9 cellular contexts compared by ENCODE assay signal in the genomic region with DNA sequence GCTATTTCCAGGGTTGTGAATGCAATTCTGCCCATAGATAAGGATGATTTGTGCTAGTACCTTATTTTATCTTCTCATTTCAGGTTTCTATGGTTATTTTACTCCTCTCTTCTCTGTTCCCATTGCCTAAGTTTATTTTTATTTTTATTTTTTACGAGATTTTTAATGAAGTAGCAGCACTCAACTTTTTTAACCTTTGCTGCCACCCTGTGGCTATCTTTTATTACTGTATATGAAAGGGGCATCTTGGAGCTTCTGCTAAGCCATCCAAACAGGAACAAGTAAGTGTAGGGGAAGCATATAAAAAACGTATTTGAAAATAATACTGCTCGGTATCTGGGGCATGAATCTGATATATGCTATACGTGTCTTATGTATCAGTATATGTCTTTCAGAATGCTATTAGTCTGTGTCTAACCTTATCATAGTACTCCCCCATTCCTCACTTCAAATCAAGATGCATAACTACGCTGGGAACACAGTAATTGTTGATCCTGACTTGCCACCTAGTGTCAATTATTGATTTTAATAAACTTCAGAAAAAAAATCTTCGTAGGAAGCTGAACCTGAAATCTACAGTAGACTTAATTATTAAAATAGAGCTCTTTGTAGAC.
DNase-seq lines count a peak whose midpoint lies in the region; ATAC-seq, FAIRE-seq and TF ChIP-seq lines count a peak whose summit lies in the region.
"Had no signal": no experiment of that assay in that cellular context is flagged by ENCODE, and none has a peak within 500 bp of the region (broad histone marks: within the 10 kb centered on the region; RNA-seq: fewer than 3 reads in every experiment).

No MANE protein-coding gene starts in this region.

- no peak for TF ChIP-seq POLR2A in HepG2 (IDR thresholded peaks at IDR 0.05; ENCODE audit: insufficient read depth in 1 of 2, low read depth in 2 of 2, low read length in 2 of 2)

- intact Hi-C loops in HepG2 (cut with micrococcal nuclease; ENCODE audit: unreplicated experiment) = loop anchor here (2.0 kb wide), 1 partner anchor 367 kb away; no protein-coding TSS in a partner anchor

- FAIRE-seq in A204.1 (lab: Jason Lieb, UNC) (peak; percentile 90), bronchial epithelial cell (lab: Jason Lieb, UNC) (no peak), HepG2 (lab: Jason Lieb, UNC) (peak; percentile 42)

- H3K79me2 ChIP-seq in HepG2 (ENCODE audit: insufficient read depth, low read length) = no peaks in the 10 kb centered on the region

- in situ Hi-C loops in HepG2 (cut with HindIII; ENCODE audit: extremely low pct_ligation_motif_present, low pct_unique_long_range_greater_than_20kb) = loop anchor here (25.0 kb wide), 1 partner anchor 112 kb away; a partner anchor contains a TSS

- BruUV-seq in HepG2 (replicated peaks; lab: Mats Ljungman, UMichigan) = no TSS peak

- 13% methylated on average over 6 of the region's 6 CpGs for WGBS in HepG2 (ENCODE audit: low lambda C conversion rate)

- no peaks in the 10 kb centered on the region for H3K36me3 ChIP-seq in bronchial epithelial cell (ENCODE audit: control insufficient read depth, insufficient read depth, low read length)
- no peaks in the 10 kb centered on the region for H3K36me3 ChIP-seq in HepG2 (replicated peaks in 1 of 2; ENCODE audit: control insufficient read depth in 1 of 2, insufficient read depth in 2 of 2, low read length in 2 of 2)

- peak; percentile 73 for ATAC-seq in HepG2

- CTCF ChIA-PET in HepG2 (lab: Yijun Ruan, JAX; ENCODE audit: low intra/inter-chr PET ratio, low total read pairs) = interaction anchor here (1.1 to 2.9 kb wide), 2 partner anchors 11 to 367 kb away, joined by 3 to 15 read pairs; no protein-coding TSS in a partner anchor

- no peak overlapping the region for H2AFZ ChIP-seq in HepG2 (ENCODE audit: low read length)

- no peaks in the 10 kb centered on the region for H3K4me1 ChIP-seq in HepG2 (ENCODE audit: insufficient read depth, low read length)

- no peak overlapping the region for H3K27ac ChIP-seq in HepG2 (ENCODE audit: extremely low read length, insufficient read depth, low read length)
- H3K27ac ChIP-seq: HL-60 had no signal

- peak; percentile 54 for DNase-seq in EH (ENCODE audit: low read depth)
- DNase-seq in NCI-H345 (lab: John Stamatoyannopoulos, UW) = peak; percentile 3
- peak; percentile 58 for DNase-seq in bronchial epithelial cell (ENCODE audit: low read depth)
- DNase-seq in HepG2 (ENCODE audit: low spot score) = peak; percentile 46
- DNase-seq in COR-L47 (lab: John Stamatoyannopoulos, UW) = no peak
- no peak for DNase-seq in NCI-H2107 treated with DMSO at 0.1 percent for 48 hours (lab: John Stamatoyannopoulos, UW; ENCODE audit: unreplicated experiment)
- no peak for DNase-seq in ureter (ENCODE audit: low spot score)

- TF ChIP-seq CTCF in bronchial epithelial cell (IDR thresholded peaks at IDR 0.05; ENCODE audit: insufficient read depth, low read length, severe bottlenecking) (peak; percentile 38), HepG2 (CRISPR knock-in tag; IDR thresholded peaks at IDR 0.05) (peak; percentile 49)

- POLR2A ChIA-PET in HepG2 (lab: Yijun Ruan, JAX) = no interaction called here

- no peak overlapping the region for H3K9ac ChIP-seq in HepG2 (ENCODE audit: insufficient read depth, low read depth, low read length)

- no peaks in the 10 kb centered on the region for H3K27me3 ChIP-seq in bronchial epithelial cell (ENCODE audit: control insufficient read depth, insufficient read depth, low read length)
- H3K27me3 ChIP-seq in HepG2 (ENCODE audit: control insufficient read depth in 1 of 2, insufficient read depth in 2 of 2, low read length in 2 of 2) = peaks cover 0 to 16% of the 10 kb centered on the region in 2 experiments; a peak in 4 of 5 replicates

- no peak for TF ChIP-seq RAD21 in HepG2 (CRISPR knock-in tag; IDR thresholded peaks at IDR 0.05)

- H3K4me2 ChIP-seq in HepG2 (ENCODE audit: low read depth, low read length) = no peak overlapping the region

- H4K20me1 ChIP-seq in HepG2 (ENCODE audit: insufficient read depth, low read length) = no peaks in the 10 kb centered on the region

- H3K9me3 ChIP-seq in HepG2 (ENCODE audit: low read length) = no peaks in the 10 kb centered on the region

- H3K4me3 ChIP-seq in bronchial epithelial cell (ENCODE audit: low read depth, low read length) = no peak overlapping the region
- no peak overlapping the region for H3K4me3 ChIP-seq in HepG2 (replicated peaks in 1 of 3; ENCODE audit: insufficient read depth in 1 of 3, low read depth in 2 of 3, low read length in 3 of 3)

- TF ChIP-seq EP300 in HepG2 (IDR thresholded peaks at IDR 0.05; ENCODE audit: low read depth in 2 of 2, low read length in 2 of 2) (no peak), HepG2 (CRISPR knock-in tag; IDR thresholded peaks at IDR 0.05; ENCODE audit: borderline replicate concordance) (no peak)

TF ChIP-seq in HepG2, 621 proteins besides CTCF, POLR2A, EP300 and RAD21:
- TF ChIP-seq SMC3 (IDR thresholded peaks at IDR 0.05; ENCODE audit: low read length) (peak; percentile 47; the same call in 1 of the 2 replicates), STAG1 (CRISPR knock-in tag; IDR thresholded peaks at IDR 0.05) (peak; percentile 63)
- TF ChIP-seq, protein P1, sequence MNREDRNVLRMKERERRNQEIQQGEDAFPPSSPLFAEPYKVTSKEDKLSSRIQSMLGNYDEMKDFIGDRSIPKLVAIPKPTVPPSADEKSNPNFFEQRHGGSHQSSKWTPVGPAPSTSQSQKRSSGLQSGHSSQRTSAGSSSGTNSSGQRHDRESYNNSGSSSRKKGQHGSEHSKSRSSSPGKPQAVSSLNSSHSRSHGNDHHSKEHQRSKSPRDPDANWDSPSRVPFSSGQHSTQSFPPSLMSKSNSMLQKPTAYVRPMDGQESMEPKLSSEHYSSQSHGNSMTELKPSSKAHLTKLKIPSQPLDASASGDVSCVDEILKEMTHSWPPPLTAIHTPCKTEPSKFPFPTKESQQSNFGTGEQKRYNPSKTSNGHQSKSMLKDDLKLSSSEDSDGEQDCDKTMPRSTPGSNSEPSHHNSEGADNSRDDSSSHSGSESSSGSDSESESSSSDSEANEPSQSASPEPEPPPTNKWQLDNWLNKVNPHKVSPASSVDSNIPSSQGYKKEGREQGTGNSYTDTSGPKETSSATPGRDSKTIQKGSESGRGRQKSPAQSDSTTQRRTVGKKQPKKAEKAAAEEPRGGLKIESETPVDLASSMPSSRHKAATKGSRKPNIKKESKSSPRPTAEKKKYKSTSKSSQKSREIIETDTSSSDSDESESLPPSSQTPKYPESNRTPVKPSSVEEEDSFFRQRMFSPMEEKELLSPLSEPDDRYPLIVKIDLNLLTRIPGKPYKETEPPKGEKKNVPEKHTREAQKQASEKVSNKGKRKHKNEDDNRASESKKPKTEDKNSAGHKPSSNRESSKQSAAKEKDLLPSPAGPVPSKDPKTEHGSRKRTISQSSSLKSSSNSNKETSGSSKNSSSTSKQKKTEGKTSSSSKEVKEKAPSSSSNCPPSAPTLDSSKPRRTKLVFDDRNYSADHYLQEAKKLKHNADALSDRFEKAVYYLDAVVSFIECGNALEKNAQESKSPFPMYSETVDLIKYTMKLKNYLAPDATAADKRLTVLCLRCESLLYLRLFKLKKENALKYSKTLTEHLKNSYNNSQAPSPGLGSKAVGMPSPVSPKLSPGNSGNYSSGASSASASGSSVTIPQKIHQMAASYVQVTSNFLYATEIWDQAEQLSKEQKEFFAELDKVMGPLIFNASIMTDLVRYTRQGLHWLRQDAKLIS (CRISPR knock-in tag; IDR thresholded peaks at IDR 0.05) = no peak

Comparison
In these comparisons a context has a peak if more than half of its experiments do, and no peak if none do; other contexts are left out.
1. DNase-seq: peak in EH (single experiment), NCI-H345 (single experiment), bronchial epithelial cell (single experiment) and HepG2 (single experiment); none in COR-L47 (single experiment), NCI-H2107 treated with DMSO at 0.1 percent for 48 hours (single experiment) and ureter (single experiment).